31 cellular contexts compared by ENCODE assay signal in the genomic region with DNA sequence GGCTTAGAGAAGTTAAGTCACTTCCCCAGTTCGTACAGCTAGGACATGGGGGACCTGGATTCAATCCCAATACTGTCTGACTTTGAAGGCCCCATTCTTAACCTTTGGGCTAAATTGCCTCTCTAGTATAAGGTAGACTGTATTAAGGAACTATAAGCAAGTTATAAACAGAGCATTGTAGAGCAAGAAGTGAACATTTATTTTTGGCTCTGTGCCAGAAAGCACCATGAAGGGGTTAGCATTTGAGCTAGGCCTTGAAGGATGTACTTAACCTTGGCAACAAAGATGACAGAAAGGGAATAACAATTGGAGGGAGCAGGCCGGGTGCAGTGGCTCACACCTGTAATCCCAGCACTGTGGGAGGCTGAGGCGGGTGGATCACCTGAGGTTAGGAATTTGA. TPM values are rescaled to one million over a fixed set of nuclear protein-coding genes. Genes with fewer than 3 reads are reported as not detected.
A peak's percentile ranks its signal among the peaks of the same experiment; 100 is the strongest.
DNase-seq lines count a peak whose midpoint lies in the region; ATAC-seq, FAIRE-seq and TF ChIP-seq lines count a peak whose summit lies in the region.
"Had no signal": no experiment of that assay in that cellular context is flagged by ENCODE, and none has a peak within 500 bp of the region (broad histone marks: within the 10 kb centered on the region; RNA-seq: fewer than 3 reads in every experiment).

No MANE protein-coding gene starts in this region.

- no peak for TF ChIP-seq CTCF in GM12878 (IDR thresholded peaks at IDR 0.05 in 2 of 3, conservative IDR thresholded peaks at IDR 0.05 in 1 of 3; ENCODE audit: control insufficient read depth in 2 of 3, extremely low read depth in 1 of 3, insufficient read depth in 1 of 3, low read depth in 3 of 3, low read length in 3 of 3)

- H3K9me3 ChIP-seq in GM12878 (replicated peaks; ENCODE audit: control insufficient read depth, insufficient read depth, low read length) = peaks cover 9% of the 10 kb centered on the region
- H3K9me3 ChIP-seq: breast epithelium, colonic mucosa, ovary, thyroid gland had no signal

- no peak for DNase-seq in stimulated activated naive CD8-positive, alpha-beta T cell treated with anti-CD3 and anti-CD28 coated beads, Interleukin-15, Interleukin-2, amounts not matched to agents 100 U/mL and 50 U/mL, for 24 hours
- DNase-seq in NCI-H2029 (lab: John Stamatoyannopoulos, UW) = peak; percentile 48
- no peak for DNase-seq in GM12878 (ENCODE audit: low read depth, low spot score)
- no peak for DNase-seq in ACHN
- DNase-seq: activated CD4-positive, alpha-beta T cell treated with anti-CD3 and anti-CD28 coated beads, Interleukin-2, amount 10 ng/mL, durations not matched to agents 7 days and 5 days; activated CD8-positive, alpha-beta memory T cell treated with anti-CD3 and anti-CD28 coated beads, Interleukin-2, amount 10 ng/mL, durations not matched to agents 7 days and 5 days; activated naive CD4-positive, alpha-beta T cell treated with anti-CD3 and anti-CD28 coated beads, Interleukin-2, amount 10 ng/mL, durations not matched to agents 7 days and 5 days; activated T-cell treated with anti-CD3 and anti-CD28 coated beads, Interleukin-2, amount 50 U/mL, for 72 hours; amniotic stem cell; colonic mucosa; DMS79; hypothalamus; left ventricle myocardium inferior; NCI-H2081 treated with DMSO at 0.1 percent for 48 hours; NCI-H524; ovary; stimulated activated CD4-positive, alpha-beta T cell treated with anti-CD3 and anti-CD28 coated beads, Interleukin-4, amount 100 ng/mL, for 24 hours; stimulated activated naive CD4-positive, alpha-beta T cell treated with Interleukin-2 at 50 U/mL for 16 hours; thyroid gland; WERI-Rb-1 had no signal

- SMC1A ChIA-PET in GM12878 (lab: Charles Lee; ENCODE audit: uncharacterized antibody, unreplicated experiment) = interaction anchor here (1.0 to 1.4 kb wide), 3 partner anchors 8 to 24 kb away, joined by 3 to 4 read pairs (median 3); no protein-coding TSS in a partner anchor

- 96% methylated on average over 3 of the region's 3 CpGs for WGBS in GM12878 (ENCODE audit: insufficient coverage, insufficient replicate concordance, low lambda C conversion rate, missing lambda C conversion rate)

- H4K20me1 ChIP-seq in GM12878 (ENCODE audit: control insufficient read depth, insufficient read depth) = no peaks in the 10 kb centered on the region

- no peaks in the 10 kb centered on the region for H3K79me2 ChIP-seq in GM12878 (ENCODE audit: control insufficient read depth, insufficient read depth, low read length)

- intact Hi-C loops in GM12878 (cut with micrococcal nuclease; ENCODE audit: unreplicated experiment) = no loop called here

- H3K27me3 Mint-ChIP-seq in stimulated activated naive CD8-positive, alpha-beta T cell treated with anti-CD3 and anti-CD28 coated beads, Interleukin-15, Interleukin-2, amounts not matched to agents 100 ng/mL and 50 ng/mL, for 24 hours = no peaks in the 10 kb centered on the region
- H3K27me3 Mint-ChIP-seq: activated CD4-positive, alpha-beta T cell treated with anti-CD3 and anti-CD28 coated beads, Interleukin-2, amount 10 ng/mL, durations not matched to agents 7 days and 5 days; activated CD8-positive, alpha-beta memory T cell treated with anti-CD3 and anti-CD28 coated beads, Interleukin-2, amount 10 ng/mL, durations not matched to agents 7 days and 5 days; activated naive CD4-positive, alpha-beta T cell treated with anti-CD3 and anti-CD28 coated beads, Interleukin-2, amount 10 ng/mL, durations not matched to agents 7 days and 5 days had no signal

- H3K4me1 ChIP-seq in GM12878 (ENCODE audit: control insufficient read depth, insufficient read depth, low read length) = peaks cover 8% of the 10 kb centered on the region
- H3K4me1 ChIP-seq: breast epithelium, colonic mucosa had no signal

- no peak for TF ChIP-seq RAD21 in GM12878 (IDR thresholded peaks at IDR 0.05; ENCODE audit: insufficient read depth, low read depth, low read length)

- H3K4me2 ChIP-seq in GM12878 (ENCODE audit: control insufficient read depth, insufficient read depth) = no peak overlapping the region

- no peak overlapping the region for H3K4me3 ChIP-seq in GM12878
- H3K4me3 ChIP-seq: breast epithelium, colonic mucosa, left ventricle myocardium inferior, ovary, thyroid gland had no signal

- TF ChIP-seq EP300 in GM12878 (IDR thresholded peaks at IDR 0.05; ENCODE audit: borderline replicate concordance in 1 of 2, control insufficient read depth in 1 of 2, low read depth in 2 of 2, low read length in 2 of 2) = no peak

- no peak overlapping the region for H3K27ac ChIP-seq in GM12878 (ENCODE audit: control insufficient read depth, insufficient read depth)
- H3K27ac ChIP-seq: breast epithelium, colonic mucosa, HL-60, left ventricle myocardium inferior, ovary, thyroid gland, WERI-Rb-1 had no signal

- CTCF ChIA-PET in GM12878 (lab: Yijun Ruan, JAX) = interaction anchor here (2.0 kb wide), 1 partner anchor 26 kb away, joined by 7 read pairs; no protein-coding TSS in a partner anchor

- no peak overlapping the region for H2AFZ ChIP-seq in GM12878 (ENCODE audit: control insufficient read depth, low read depth, low read length)

- peaks cover 3 to 4% of the 10 kb centered on the region in 2 experiments; a peak in 3 of 4 replicates for H3K36me3 ChIP-seq in GM12878 (ENCODE audit: control insufficient read depth in 2 of 2, insufficient read depth in 2 of 2, low read length in 1 of 2)
- H3K36me3 ChIP-seq: breast epithelium, colonic mucosa, left ventricle myocardium inferior, ovary, thyroid gland, WERI-Rb-1 had no signal

- H3K36me3 Mint-ChIP-seq in stimulated activated naive CD8-positive, alpha-beta T cell treated with anti-CD3 and anti-CD28 coated beads, Interleukin-15, Interleukin-2, amounts not matched to agents 100 ng/mL and 50 ng/mL, for 24 hours (ENCODE audit: low read depth) = peaks cover 43% of the 10 kb centered on the region

- no peak overlapping the region for H3K9ac ChIP-seq in GM12878 (ENCODE audit: control insufficient read depth, insufficient read depth, low read length)

- in situ Hi-C loops in GM12878 (cut with MboI) (no loop called here), ACHN (cut with HindIII; ENCODE audit: low pct_ligation_motif_present, low pct_unique_long_range_greater_than_20kb, low sequenced_read_pairs) (no loop called here)

- peaks cover 41% of the 10 kb centered on the region for H3K4me1 Mint-ChIP-seq in stimulated activated naive CD8-positive, alpha-beta T cell treated with anti-CD3 and anti-CD28 coated beads, Interleukin-15, Interleukin-2, amounts not matched to agents 100 ng/mL and 50 ng/mL, for 24 hours (ENCODE audit: low read depth)

- peak overlapping the region; percentile 55 for H3K27ac Mint-ChIP-seq in stimulated activated naive CD8-positive, alpha-beta T cell treated with anti-CD3 and anti-CD28 coated beads, Interleukin-15, Interleukin-2, amounts not matched to agents 100 ng/mL and 50 ng/mL, for 24 hours
- H3K27ac Mint-ChIP-seq: activated CD4-positive, alpha-beta T cell treated with anti-CD3 and anti-CD28 coated beads, Interleukin-2, amount 10 ng/mL, durations not matched to agents 7 days and 5 days; activated CD8-positive, alpha-beta memory T cell treated with anti-CD3 and anti-CD28 coated beads, Interleukin-2, amount 10 ng/mL, durations not matched to agents 7 days and 5 days; activated naive CD4-positive, alpha-beta T cell treated with anti-CD3 and anti-CD28 coated beads, Interleukin-2, amount 10 ng/mL, durations not matched to agents 7 days and 5 days; mesothelial cell of epicardium; nephron; T-helper 2 cell treated with Interferon-gamma antibody and Interleukin-4, amounts not matched to agents 5 μg/mL and 100 μg/mL, for 36 hours had no signal

- POLR2A ChIA-PET in GM12878 (lab: Charles Lee) = no interaction called here

- BruUV-seq in GM12878 (replicated peaks; lab: Mats Ljungman, UMichigan) = no TSS peak

- no peak overlapping the region for H3K4me3 Mint-ChIP-seq in stimulated activated naive CD8-positive, alpha-beta T cell treated with anti-CD3 and anti-CD28 coated beads, Interleukin-15, Interleukin-2, amounts not matched to agents 100 ng/mL and 50 ng/mL, for 24 hours
- H3K4me3 Mint-ChIP-seq: activated CD4-positive, alpha-beta T cell treated with anti-CD3 and anti-CD28 coated beads, Interleukin-2, amount 10 ng/mL, durations not matched to agents 7 days and 5 days; activated CD8-positive, alpha-beta memory T cell treated with anti-CD3 and anti-CD28 coated beads, Interleukin-2, amount 10 ng/mL, durations not matched to agents 7 days and 5 days; activated naive CD4-positive, alpha-beta T cell treated with anti-CD3 and anti-CD28 coated beads, Interleukin-2, amount 10 ng/mL, durations not matched to agents 7 days and 5 days; activated T-cell treated with anti-CD3 and anti-CD28 coated beads, Interleukin-2, amount 50 U/mL, for 72 hours; mesothelial cell of epicardium; nephron; T-helper 2 cell treated with Interferon-gamma antibody and Interleukin-4, amounts not matched to agents 5 μg/mL and 100 μg/mL, for 36 hours had no signal

- RAD21 ChIA-PET in GM12878 (lab: Charles Lee; ENCODE audit: unreplicated experiment) = interaction anchor here (0.6 kb wide), 1 partner anchor 182 kb away, joined by 3 read pairs; no protein-coding TSS in a partner anchor

- no peak for FAIRE-seq in GM12878 (lab: Jason Lieb, UNC)
- FAIRE-seq: H1, islet of Langerhans had no signal

- TF ChIP-seq POLR2A in GM12878 (IDR thresholded peaks at IDR 0.05; ENCODE audit: low read depth, low read length) = no peak

- peaks cover 9% of the 10 kb centered on the region for H3K9me3 Mint-ChIP-seq in stimulated activated naive CD8-positive, alpha-beta T cell treated with anti-CD3 and anti-CD28 coated beads, Interleukin-15, Interleukin-2, amounts not matched to agents 100 ng/mL and 50 ng/mL, for 24 hours

- ATAC-seq in stimulated activated naive CD8-positive, alpha-beta T cell treated with anti-CD3 and anti-CD28 coated beads, Interleukin-15, Interleukin-2, amounts not matched to agents 100 U/mL and 50 U/mL, for 24 hours = no peak
- ATAC-seq in GM12878 (no peak), HG03139 (IDR thresholded peaks at IDR 0.05; ENCODE audit: unreplicated experiment) (no peak), HG03442 (IDR thresholded peaks at IDR 0.05; ENCODE audit: unreplicated experiment) (no peak), GM21526 (IDR thresholded peaks at IDR 0.05; ENCODE audit: low FRiP score, unreplicated experiment) (no peak)
- ATAC-seq: activated CD8-positive, alpha-beta memory T cell treated with anti-CD3 and anti-CD28 coated beads, Interleukin-2, amount 10 ng/mL, durations not matched to agents 7 days and 5 days; activated T-cell treated with anti-CD3 and anti-CD28 coated beads, Interleukin-2, amount 50 U/mL, for 72 hours had no signal

- no peaks in the 10 kb centered on the region for H3K27me3 ChIP-seq in GM12878 (replicated peaks in 1 of 2; ENCODE audit: control insufficient read depth in 2 of 2, insufficient read depth in 2 of 2, low read length in 1 of 2)
- H3K27me3 ChIP-seq: breast epithelium, colonic mucosa, ovary, thyroid gland had no signal

RNA-seq across cellular contexts. Expression of a gene that starts 32.8 kb away (rescaled TPM):
- 33.0 and 34.5 TPM in 2 replicates for total RNA-seq in GM12878 (2013; cell fraction: nucleolus; rRNA removed)
- 18.1 and 18.6 TPM in 2 replicates for total RNA-seq in GM12878 (2014; rRNA removed)
- total RNA-seq in GM12878 (2014; rRNA removed; fragmentation: Illumina TruSeq; extraction: Trizol) = 15.3 and 15.5 TPM in 2 replicates
- 26.0 and 27.9 TPM in 2 replicates for total RNA-seq in GM12878 (2021)
- 14.5 TPM for polyA plus RNA-seq in GM12878 (2011; ENCODE audit: low read depth)
- 21.2 and 27.6 TPM in 2 replicates for polyA plus RNA-seq in GM12878 (2011; rRNA removed)
- 13.9 and 16.9 TPM in 2 replicates for polyA plus RNA-seq in GM12878 (2011; cell fraction: cytosol; rRNA removed)
- polyA plus RNA-seq in GM12878 (2011; cell fraction: nucleus; rRNA removed) = 19.5 and 23.5 TPM in 2 replicates
- polyA plus RNA-seq in GM12878 (2012) = 18.7 and 18.9 TPM in 2 replicates
- polyA plus RNA-seq in GM12878 (2014; fragmentation: Illumina TruSeq; extraction: Trizol) = 24.9 and 35.4 TPM in 2 replicates
- polyA plus RNA-seq in GM12878 (2014; fragmentation: Nextera tagmentation; extraction: Ambion mirVana) = 1 to 10 TPM; 4.5 to 4.8 TPM
- 14.9 and 15.7 TPM in 2 replicates for polyA plus RNA-seq in GM12878 (2014; rRNA removed)
- 10 to 100 TPM in 1 of 2 experiments, 1 to 10 TPM in 1; 3.9 to 11.5 TPM for polyA plus RNA-seq in GM12878 (2016; fragmentation: Nextera tagmentation; extraction: Ambion mirVana)
- polyA minus RNA-seq in GM12878 (2011; rRNA and poly(A)+ RNA removed) = 41.3 and 55.4 TPM in 2 replicates
- polyA minus RNA-seq in GM12878 (2011; cell fraction: cytosol; rRNA and poly(A)+ RNA removed) = 6.8 and 8.8 TPM in 2 replicates
- polyA minus RNA-seq in GM12878 (2011; cell fraction: nucleus; rRNA and poly(A)+ RNA removed) = 10.9 and 19.5 TPM in 2 replicates
